In the genomic region with DNA sequence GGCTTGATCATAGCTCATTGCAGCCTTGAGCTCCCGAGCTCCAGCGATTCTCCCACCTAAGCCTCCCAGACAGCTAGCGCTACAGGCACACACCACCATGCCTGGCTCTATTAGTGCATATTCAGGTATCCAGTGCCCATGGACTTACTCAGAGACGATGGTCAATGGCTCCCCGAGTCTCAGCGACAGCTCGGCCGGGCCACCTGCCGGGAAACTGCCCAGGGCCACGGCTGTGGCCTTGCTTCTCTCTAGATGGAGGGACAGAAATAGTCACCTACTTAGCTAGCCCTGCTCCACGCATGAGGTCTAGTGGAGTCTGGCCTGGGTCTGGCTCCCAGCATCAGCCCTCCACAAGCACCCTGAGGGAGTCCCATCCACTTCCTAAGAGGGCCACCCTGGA, we compare ENCODE assay signal across 33 cellular contexts. TPM values are rescaled to one million over a fixed set of nuclear protein-coding genes. Genes with fewer than 3 reads are reported as not detected.
DNase-seq lines count a peak whose midpoint lies in the region; ATAC-seq, FAIRE-seq and TF ChIP-seq lines count a peak whose summit lies in the region.
"Had no signal": no experiment of that assay in that cellular context is flagged by ENCODE, and none has a peak within 500 bp of the region (broad histone marks: within the 10 kb centered on the region; RNA-seq: fewer than 3 reads in every experiment).

No MANE protein-coding gene starts in this region.

- no TSS peak for BruUV-seq in HepG2 (replicated peaks; lab: Mats Ljungman, UMichigan)

- H3K4me3 ChIP-seq in HepG2 (replicated peaks in 1 of 3; ENCODE audit: insufficient read depth in 1 of 3, low read depth in 2 of 3, low read length in 3 of 3), result no peak overlapping the region
- no peak overlapping the region for H3K4me3 ChIP-seq in right lobe of liver
- H3K4me3 ChIP-seq: adrenal gland; BLaER1 treated with 17β-estradiol and CSF1 and Interleukin-3, amounts not matched to agents 10 nM and 100 nM; heart left ventricle; left ventricle myocardium inferior; PC-9; sigmoid colon; tibial nerve had no signal

- in situ Hi-C loops in HepG2 (cut with HindIII; ENCODE audit: extremely low pct_ligation_motif_present, low pct_unique_long_range_greater_than_20kb), result no loop called here

- POLR2A ChIA-PET in HepG2 (lab: Yijun Ruan, JAX), result interaction anchor here (0.9 to 5.5 kb wide), 5 partner anchors 10 to 28 kb away, joined by 3 to 54 read pairs (median 4); partner anchors contain the start of genes RAB5IF and SLA2
- POLR2A ChIA-PET in activated CD4-positive, alpha-beta memory T cell treated with anti-CD3 and anti-CD28 coated beads for 36 hours (lab: Charles Lee), result no interaction called here

- H4K20me1 ChIP-seq in HepG2 (ENCODE audit: insufficient read depth, low read length), result no peaks in the 10 kb centered on the region
- H4K20me1 ChIP-seq: BLaER1 treated with 17β-estradiol and CSF1 and Interleukin-3, amounts not matched to agents 10 nM and 100 nM had no signal

- H3K4me1 ChIP-seq in HepG2 (ENCODE audit: insufficient read depth, low read length) (peaks cover 30% of the 10 kb centered on the region), right lobe of liver (no peaks in the 10 kb centered on the region)
- H3K4me1 ChIP-seq: adrenal gland, left ventricle myocardium inferior, sigmoid colon, tibial nerve had no signal

- 88% methylated on average over 11 of the region's 11 CpGs for WGBS in HepG2 (ENCODE audit: low lambda C conversion rate)
- WGBS in right lobe of liver (ENCODE audit: insufficient coverage, low coverage, low lambda C conversion rate, missing lambda C conversion rate), result 94% methylated on average over 6 of the region's 11 CpGs

- intact Hi-C loops in HepG2 (cut with micrococcal nuclease; ENCODE audit: unreplicated experiment), result no loop called here
- intact Hi-C loops in right lobe of liver (cut with DNase I), result no loop called here
- intact Hi-C loops in activated CD4-positive, alpha-beta memory T cell treated with anti-CD3 and anti-CD28 coated beads for 36 hours (cut with micrococcal nuclease), result no loop called here

- H3K36me3 Mint-ChIP-seq in activated CD4-positive, alpha-beta memory T cell treated with anti-CD3 and anti-CD28 coated beads for 36 hours, result peaks cover 42% of the 10 kb centered on the region
- H3K36me3 Mint-ChIP-seq in central memory CD8-positive, alpha-beta T cell (ENCODE audit: insufficient read depth), result peaks cover 59% of the 10 kb centered on the region

- DNase-seq in HepG2 (ENCODE audit: low spot score) (no peak), right lobe of liver (no peak), AG20443 (ENCODE audit: low spot score) (no peak), cerebellum (ENCODE audit: low spot score) (no peak)
- DNase-seq in activated CD4-positive, alpha-beta memory T cell treated with anti-CD3 and anti-CD28 coated beads for 36 hours, result no peak
- DNase-seq in central memory CD8-positive, alpha-beta T cell (ENCODE audit: low spot score in 2 of 2), result no peak
- DNase-seq: adrenal gland; brain microvascular endothelial cell; DMS79 treated with DMSO at 0.1 percent for 48 hours; foreskin melanocyte; GDM1; HCEC 1CT; heart left ventricle; left ventricle myocardium inferior; mesendoderm; MM.1S; NCI-H1105 treated with DMSO at 0.1 percent for 48 hours; NCI-H2029; NCI-H524 treated with DMSO at 0.1 percent for 48 hours; NK-92 treated with Interleukin-12 subunit alpha and Interleukin-12 subunit beta, amount 100 ng/mL, for 24 hours; PC-9; sigmoid colon; SK-N-SH; stimulated activated CD4-positive, alpha-beta T cell treated with anti-CD3 and anti-CD28 coated beads, Interleukin-12 subunit alpha, Interleukin-12 subunit beta, amount 100 ng/mL, for 4 hours; stimulated activated CD4-positive, alpha-beta T cell treated with anti-CD3 and anti-CD28 coated beads, Interleukin-2, amount 100 ng/mL, for 48 hours had no signal

- no peak for TF ChIP-seq RAD21 in HepG2 (CRISPR knock-in tag; IDR thresholded peaks at IDR 0.05)

- no peaks in the 10 kb centered on the region for H3K9me3 ChIP-seq in HepG2 (ENCODE audit: low read length)
- no peaks in the 10 kb centered on the region for H3K9me3 ChIP-seq in right lobe of liver
- H3K9me3 ChIP-seq: adrenal gland; BLaER1 treated with 17β-estradiol and CSF1 and Interleukin-3, amounts not matched to agents 10 nM and 100 nM; heart left ventricle; left ventricle myocardium inferior; neutrophil; sigmoid colon; SK-N-SH; tibial nerve had no signal

- H3K36me3 ChIP-seq in HepG2 (replicated peaks in 1 of 2; ENCODE audit: control insufficient read depth in 1 of 2, insufficient read depth in 2 of 2, low read length in 2 of 2) (no peaks in the 10 kb centered on the region), right lobe of liver (no peaks in the 10 kb centered on the region)
- H3K36me3 ChIP-seq: adrenal gland; BLaER1 treated with 17β-estradiol and CSF1 and Interleukin-3, amounts not matched to agents 10 nM and 100 nM; brain microvascular endothelial cell; left ventricle myocardium inferior; neutrophil; sigmoid colon; tibial nerve had no signal

- no peak for TF ChIP-seq POLR2A in HepG2 (IDR thresholded peaks at IDR 0.05; ENCODE audit: insufficient read depth in 1 of 2, low read depth in 2 of 2, low read length in 2 of 2)
- TF ChIP-seq POLR2A in right lobe of liver (IDR thresholded peaks at IDR 0.05), result no peak

- no peak overlapping the region for H2AFZ ChIP-seq in HepG2 (ENCODE audit: low read length)
- H2AFZ ChIP-seq: PC-9 had no signal

- H3K9me3 Mint-ChIP-seq in activated CD4-positive, alpha-beta memory T cell treated with anti-CD3 and anti-CD28 coated beads for 36 hours, result no peaks in the 10 kb centered on the region
- H3K9me3 Mint-ChIP-seq in central memory CD8-positive, alpha-beta T cell, result no peaks in the 10 kb centered on the region
- H3K9me3 Mint-ChIP-seq: T-helper 1 cell treated with Interleukin-12 subunit alpha and Interleukin-12 subunit beta and Interleukin-4 antibody, amounts not matched to agents 30 μg/mL and 1 μg/mL, for 36 hours had no signal

- H3K4me1 Mint-ChIP-seq in activated CD4-positive, alpha-beta memory T cell treated with anti-CD3 and anti-CD28 coated beads for 36 hours (ENCODE audit: low read depth), result peaks cover 26% of the 10 kb centered on the region
- H3K4me1 Mint-ChIP-seq in central memory CD8-positive, alpha-beta T cell, result peaks cover 34% of the 10 kb centered on the region

- no peaks in the 10 kb centered on the region for H3K79me2 ChIP-seq in HepG2 (ENCODE audit: insufficient read depth, low read length)

- H3K27me3 ChIP-seq in HepG2 (ENCODE audit: control insufficient read depth in 1 of 2, insufficient read depth in 2 of 2, low read length in 2 of 2) (no peaks in the 10 kb centered on the region), right lobe of liver (no peaks in the 10 kb centered on the region)
- H3K27me3 ChIP-seq: adrenal gland; BLaER1 treated with 17β-estradiol and CSF1 and Interleukin-3, amounts not matched to agents 10 nM and 100 nM; brain microvascular endothelial cell; heart left ventricle; neutrophil; sigmoid colon; tibial nerve had no signal

- H3K27me3 Mint-ChIP-seq in activated CD4-positive, alpha-beta memory T cell treated with anti-CD3 and anti-CD28 coated beads for 36 hours, result no peaks in the 10 kb centered on the region
- H3K27me3 Mint-ChIP-seq in central memory CD8-positive, alpha-beta T cell, result no peaks in the 10 kb centered on the region

- TF ChIP-seq CTCF in HepG2 (CRISPR knock-in tag; IDR thresholded peaks at IDR 0.05), result no peak
- no peak for TF ChIP-seq CTCF in right lobe of liver (IDR thresholded peaks at IDR 0.05)

- H3K9ac ChIP-seq in HepG2 (ENCODE audit: insufficient read depth, low read depth, low read length), result no peak overlapping the region
- H3K9ac ChIP-seq: BLaER1 treated with 17β-estradiol and CSF1 and Interleukin-3, amounts not matched to agents 10 nM and 100 nM; SK-N-SH had no signal

- TF ChIP-seq EP300 in HepG2 (IDR thresholded peaks at IDR 0.05; ENCODE audit: low read depth in 2 of 2, low read length in 2 of 2) (no peak), HepG2 (CRISPR knock-in tag; IDR thresholded peaks at IDR 0.05; ENCODE audit: borderline replicate concordance) (no peak)

- H3K4me2 ChIP-seq in HepG2 (ENCODE audit: low read depth, low read length), result no peak overlapping the region
- H3K4me2 ChIP-seq: BLaER1 treated with 17β-estradiol and CSF1 and Interleukin-3, amounts not matched to agents 10 nM and 100 nM; PC-9; SK-N-SH had no signal

- H3K27ac Mint-ChIP-seq in activated CD4-positive, alpha-beta memory T cell treated with anti-CD3 and anti-CD28 coated beads for 36 hours, result peak overlapping the region; percentile 24
- H3K27ac Mint-ChIP-seq in central memory CD8-positive, alpha-beta T cell (ENCODE audit: low read depth), result peak overlapping the region; percentile 61
- H3K27ac Mint-ChIP-seq: T-helper 1 cell treated with Interleukin-12 subunit alpha and Interleukin-12 subunit beta and Interleukin-4 antibody, amounts not matched to agents 30 μg/mL and 1 μg/mL, for 36 hours had no signal

- H3K4me3 Mint-ChIP-seq in activated CD4-positive, alpha-beta memory T cell treated with anti-CD3 and anti-CD28 coated beads for 36 hours, result no peak overlapping the region
- H3K4me3 Mint-ChIP-seq in central memory CD8-positive, alpha-beta T cell, result no peak overlapping the region
- H3K4me3 Mint-ChIP-seq: T-helper 1 cell treated with Interleukin-12 subunit alpha and Interleukin-12 subunit beta and Interleukin-4 antibody, amounts not matched to agents 30 μg/mL and 1 μg/mL, for 36 hours had no signal

- CTCF ChIA-PET in HepG2 (lab: Yijun Ruan, JAX; ENCODE audit: low intra/inter-chr PET ratio, low total read pairs), result no interaction called here
- CTCF ChIA-PET in activated CD4-positive, alpha-beta memory T cell treated with anti-CD3 and anti-CD28 coated beads for 36 hours (lab: Charles Lee), result no interaction called here

- ATAC-seq in HepG2 (no peak), right lobe of liver (no peak), GM18502 (IDR thresholded peaks at IDR 0.05; ENCODE audit: poor library complexity, unreplicated experiment) (no peak)
- no peak for ATAC-seq in central memory CD8-positive, alpha-beta T cell (replicated peaks; ENCODE audit: extremely low read depth, poor library complexity, severe bottlenecking)
- ATAC-seq: activated CD4-positive, CD25-positive, alpha-beta regulatory T cell treated with anti-CD3 and anti-CD28 coated beads, Interleukin-2, amount 50 U/mL, for 24 hours; heart left ventricle had no signal

- no peak for FAIRE-seq in HepG2 (lab: Jason Lieb, UNC)
- FAIRE-seq: keratinocyte had no signal

- H3K27ac ChIP-seq in HepG2 (ENCODE audit: extremely low read length, insufficient read depth, low read length) (no peak overlapping the region), right lobe of liver (no peak overlapping the region)
- H3K27ac ChIP-seq: adrenal gland; BLaER1 treated with 17β-estradiol and CSF1 and Interleukin-3, amounts not matched to agents 10 nM and 100 nM; brain microvascular endothelial cell; heart left ventricle; HL-60; left ventricle myocardium inferior; neutrophil; PC-9; sigmoid colon; tibial nerve had no signal

RNA-seq across cellular contexts. Expression of gene SLA2, which starts 11.7 kb away (rescaled TPM):
- total RNA-seq in HepG2 (2016; rRNA removed; fragmentation: Illumina TruSeq; extraction: Trizol), result 1.6 and 1.8 TPM in 2 replicates
- total RNA-seq in HepG2 (2016; cell fraction: cytosol; rRNA removed; fragmentation: Illumina TruSeq; extraction: Trizol; ENCODE audit: low read depth), result 0.20 and 0.71 TPM in 2 replicates
- total RNA-seq in HepG2 (2016; cell fraction: insoluble cytoplasmic fraction; rRNA removed; fragmentation: Illumina TruSeq; extraction: Trizol), result 1.7 and 2.2 TPM in 2 replicates
- total RNA-seq in HepG2 (2016; cell fraction: membrane; rRNA removed; fragmentation: Illumina TruSeq; extraction: Trizol), result 1.8 TPM in 2 replicates
- total RNA-seq in HepG2 (2016; cell fraction: nucleus; rRNA removed; fragmentation: Illumina TruSeq; extraction: Trizol), result 0.94 and 1.2 TPM in 2 replicates
- 3.6 and 4.5 TPM in 2 replicates for polyA plus RNA-seq in HepG2 (2011; rRNA removed)
- 4.4 and 4.5 TPM in 2 replicates for polyA plus RNA-seq in HepG2 (2011; cell fraction: cytosol; rRNA removed)
- polyA plus RNA-seq in HepG2 (2011; cell fraction: nucleus; rRNA removed), result 2.9 and 3.0 TPM in 2 replicates
- polyA plus RNA-seq in HepG2 (2012), result 1.2 and 2.0 TPM in 2 replicates
- 0.62 and 0.83 TPM in 2 replicates for polyA plus RNA-seq in HepG2 (2016; cell fraction: cytosol; fragmentation: Illumina TruSeq; extraction: Trizol; ENCODE audit: low read depth)
- polyA plus RNA-seq in HepG2 (2016; cell fraction: insoluble cytoplasmic fraction; fragmentation: Illumina TruSeq; extraction: Trizol; ENCODE audit: low read depth), result 2.6 TPM in 2 replicates
- polyA plus RNA-seq in HepG2 (2016; cell fraction: membrane; fragmentation: Illumina TruSeq; extraction: Trizol; ENCODE audit: low read depth), result 1.6 TPM in 2 replicates
- polyA plus RNA-seq in HepG2 (2016; cell fraction: nucleus; fragmentation: Illumina TruSeq; extraction: Trizol; ENCODE audit: insufficient read depth, low read depth), result 2.1 TPM in 2 replicates
- polyA minus RNA-seq in HepG2 (2011; rRNA and poly(A)+ RNA removed; ENCODE audit: low replicate concordance), result 0.09 and 3.5 TPM in 2 replicates
- polyA minus RNA-seq in HepG2 (2011; cell fraction: cytosol; rRNA and poly(A)+ RNA removed), result 1.5 and 1.6 TPM in 2 replicates
- polyA minus RNA-seq in HepG2 (2011; cell fraction: nucleus; rRNA and poly(A)+ RNA removed), result 1.2 and 1.3 TPM in 2 replicates
- under 1 TPM; 0.18 to 0.50 (median 0.32) TPM for total RNA-seq in right lobe of liver
- 10 to 100 TPM; 47.1 to 47.7 TPM for total RNA-seq in activated CD4-positive, alpha-beta memory T cell treated with anti-CD3 and anti-CD28 coated beads for 36 hours
- total RNA-seq in cerebellum, result 0.09 TPM
- total RNA-seq: PC-9 had no signal
- polyA plus RNA-seq: SK-N-SH had no signal

RNA-seq across cellular contexts. Expression of gene RAB5IF, which starts 28.8 kb away (rescaled TPM):
- total RNA-seq in HepG2 (2016; rRNA removed; fragmentation: Illumina TruSeq; extraction: Trizol) (292 and 305 TPM in 2 replicates), right lobe of liver (100 to 1,000 TPM in 5 of 6 experiments, 10 to 100 TPM in 1; 78.1 to 232 (median 125) TPM), cerebellum (21.7 TPM)
- 190 and 258 TPM in 2 replicates for total RNA-seq in HepG2 (2016; cell fraction: cytosol; rRNA removed; fragmentation: Illumina TruSeq; extraction: Trizol; ENCODE audit: low read depth)
- 267 and 306 TPM in 2 replicates for total RNA-seq in HepG2 (2016; cell fraction: insoluble cytoplasmic fraction; rRNA removed; fragmentation: Illumina TruSeq; extraction: Trizol)
- total RNA-seq in HepG2 (2016; cell fraction: membrane; rRNA removed; fragmentation: Illumina TruSeq; extraction: Trizol), result 365 and 437 TPM in 2 replicates
- total RNA-seq in HepG2 (2016; cell fraction: nucleus; rRNA removed; fragmentation: Illumina TruSeq; extraction: Trizol), result 223 and 239 TPM in 2 replicates
- 218 and 261 TPM in 2 replicates for polyA plus RNA-seq in HepG2 (2011; rRNA removed)
- 176 and 232 TPM in 2 replicates for polyA plus RNA-seq in HepG2 (2011; cell fraction: cytosol; rRNA removed)
- polyA plus RNA-seq in HepG2 (2011; cell fraction: nucleus; rRNA removed), result 176 and 181 TPM in 2 replicates
- 118 and 180 TPM in 2 replicates for polyA plus RNA-seq in HepG2 (2012)
- 222 and 320 TPM in 2 replicates for polyA plus RNA-seq in HepG2 (2016; cell fraction: cytosol; fragmentation: Illumina TruSeq; extraction: Trizol; ENCODE audit: low read depth)
- polyA plus RNA-seq in HepG2 (2016; cell fraction: insoluble cytoplasmic fraction; fragmentation: Illumina TruSeq; extraction: Trizol; ENCODE audit: low read depth), result 310 and 340 TPM in 2 replicates
- 323 and 387 TPM in 2 replicates for polyA plus RNA-seq in HepG2 (2016; cell fraction: membrane; fragmentation: Illumina TruSeq; extraction: Trizol; ENCODE audit: low read depth)
- 436 and 461 TPM in 2 replicates for polyA plus RNA-seq in HepG2 (2016; cell fraction: nucleus; fragmentation: Illumina TruSeq; extraction: Trizol; ENCODE audit: insufficient read depth, low read depth)
- polyA minus RNA-seq in HepG2 (2011; rRNA and poly(A)+ RNA removed; ENCODE audit: low replicate concordance), result 97.1 and 193 TPM in 2 replicates
- polyA minus RNA-seq in HepG2 (2011; cell fraction: cytosol; rRNA and poly(A)+ RNA removed), result 56.5 and 59.2 TPM in 2 replicates
- 46.6 and 50.2 TPM in 2 replicates for polyA minus RNA-seq in HepG2 (2011; cell fraction: nucleus; rRNA and poly(A)+ RNA removed)
- total RNA-seq in activated CD4-positive, alpha-beta memory T cell treated with anti-CD3 and anti-CD28 coated beads for 36 hours, result 100 to 1,000 TPM; 113 to 114 TPM

Comparison
In these comparisons a context has a peak if more than half of its experiments do, and no peak if none do; other contexts are left out.
1. RNA of gene SLA2, which starts 11.7 kb away (total RNA-seq): 47.1 to 47.7 TPM in activated CD4-positive, alpha-beta memory T cell treated with anti-CD3 and anti-CD28 coated beads for 36 hours; 0.20 to 2.2 TPM in HepG2, 0.18 to 0.50 TPM in right lobe of liver and 0.09 TPM in cerebellum (single experiment); every median in the first group is over 10 times any median in the second.